Comparison of ENCODE assay signal across 10 cellular contexts in the genomic region with DNA sequence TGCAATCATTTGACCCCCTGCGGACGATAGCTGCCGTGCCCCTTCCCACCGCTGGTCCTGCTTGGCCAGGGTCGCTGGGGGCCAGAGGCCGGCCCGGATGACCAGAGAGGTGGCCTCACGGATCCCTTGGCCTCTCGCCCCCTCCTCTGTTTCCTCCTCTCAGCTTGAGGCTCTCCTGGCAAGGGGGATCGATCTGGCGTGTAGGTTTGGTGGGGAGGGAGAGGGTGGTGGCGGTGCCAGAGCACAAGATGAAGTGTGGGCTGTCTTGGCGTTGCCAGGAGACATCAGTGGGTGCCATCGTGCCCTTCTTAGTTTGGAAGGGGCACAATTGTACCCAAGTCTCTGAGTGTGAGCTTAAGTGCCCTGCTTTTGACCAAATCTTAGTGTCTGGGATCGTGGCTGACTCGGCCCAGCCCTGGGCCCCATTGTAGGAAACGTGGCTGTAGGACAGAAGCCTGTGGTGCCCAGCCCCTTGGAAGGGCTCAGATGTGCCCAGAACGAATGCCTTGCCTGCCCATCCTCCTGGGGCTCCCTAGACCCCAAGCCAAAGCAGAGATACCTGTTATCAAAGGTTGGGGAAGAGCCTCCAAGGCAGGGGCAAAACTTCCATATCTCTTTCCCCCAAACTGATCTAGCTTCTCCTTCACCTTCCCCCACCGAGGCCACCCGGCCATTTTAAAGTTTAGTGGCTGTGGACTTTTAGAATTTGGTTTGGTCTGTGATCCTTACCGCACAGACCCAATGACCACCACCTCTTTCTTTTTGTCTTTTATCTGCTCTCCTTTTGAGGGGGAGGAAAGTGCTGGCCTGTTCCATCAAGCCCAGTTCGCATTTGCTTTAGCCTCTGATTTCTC. TPM values are rescaled to one million over a fixed set of nuclear protein-coding genes. Genes with fewer than 3 reads are reported as not detected.
DNase-seq lines count a peak whose midpoint lies in the region; ATAC-seq and TF ChIP-seq lines count a peak whose summit lies in the region.
"Had no signal": no experiment of that assay in that cellular context is flagged by ENCODE, and none has a peak within 500 bp of the region (broad histone marks: within the 10 kb centered on the region; RNA-seq: fewer than 3 reads in every experiment).

No MANE protein-coding gene starts in this region.

- ATAC-seq in lower lobe of right lung: no peak

- H3K27ac ChIP-seq in colonic mucosa: peak overlapping the region; percentile 84
- peak overlapping the region; percentile 90 for H3K27ac ChIP-seq in lower lobe of right lung
- H3K27ac ChIP-seq in stomach smooth muscle (ENCODE audit: low read length): peak overlapping the region; percentile 98

- intact Hi-C loops in colonic mucosa (cut with DNase I) (loop anchor here (5.0 kb wide), 1 partner anchor 1088 kb away; no protein-coding TSS in a partner anchor), lower lobe of right lung (cut with DNase I) (no loop called here)

- H3K4me3 ChIP-seq in HFF-Myc (replicated peaks; ENCODE audit: low read depth, low read length) (0 out of 2 replicates have a peak overlapping the region, but pooled peaks have one; percentile 11), colonic mucosa (peak overlapping the region; percentile 30), lower lobe of right lung (peak overlapping the region; percentile 71), stomach smooth muscle (ENCODE audit: low read length in 2 of 2) (peak overlapping the region; percentile 80 to 100)

- TF ChIP-seq CTCF in HFF-Myc (IDR thresholded peaks at IDR 0.05; ENCODE audit: low read depth, low read length, missing control alignments) (no peak), colonic mucosa (IDR thresholded peaks at IDR 0.05) (no peak), lower lobe of right lung (IDR thresholded peaks at IDR 0.05) (no peak)

- H3K9me3 ChIP-seq in colonic mucosa: no peaks in the 10 kb centered on the region
- H3K9me3 ChIP-seq in lower lobe of right lung: no peaks in the 10 kb centered on the region
- H3K9me3 ChIP-seq in stomach smooth muscle (ENCODE audit: control insufficient read depth in 2 of 2, low read length in 2 of 2): no peaks in the 10 kb centered on the region

- peak overlapping the region in 1 of 2 donors; percentile 27 for H3K9ac ChIP-seq in colonic mucosa (ENCODE audit: low read depth in 2 of 2, low read length in 2 of 2)
- H3K9ac ChIP-seq in stomach smooth muscle (ENCODE audit: low read length in 2 of 2): peak overlapping the region; percentile 73 to 83

- no peaks in the 10 kb centered on the region for H3K27me3 ChIP-seq in colonic mucosa
- H3K27me3 ChIP-seq in lower lobe of right lung (ENCODE audit: low read depth): peaks cover 32% of the 10 kb centered on the region
- H3K27me3 ChIP-seq in stomach smooth muscle (ENCODE audit: control insufficient read depth in 1 of 2, insufficient read depth in 2 of 2, low read length in 2 of 2): no peaks in the 10 kb centered on the region

- DNase-seq in HFF-Myc (ENCODE audit: extremely low read depth, low read depth) (no peak), colonic mucosa (peak; percentile 19), lower lobe of right lung (no peak), NCI-H526 treated with DMSO at 0.1 percent for 48 hours (lab: John Stamatoyannopoulos, UW) (no peak), A172 (ENCODE audit: low spot score) (no peak), DMS 273 (lab: John Stamatoyannopoulos, UW; ENCODE audit: unreplicated experiment) (no peak), COLO829 (ENCODE audit: low spot score) (no peak)
- DNase-seq: activated CD4-positive, alpha-beta T cell treated with anti-CD3 and anti-CD28 coated beads, Interleukin-2, amount 50 U/mL, for 1 hour; effector memory CD4-positive, alpha-beta T cell had no signal

- H3K4me1 ChIP-seq in colonic mucosa (peaks cover 11% of the 10 kb centered on the region), lower lobe of right lung (peaks cover 4% of the 10 kb centered on the region), stomach smooth muscle (ENCODE audit: control insufficient read depth, insufficient read depth, low read length) (peaks cover 59% of the 10 kb centered on the region)

- H3K36me3 ChIP-seq in colonic mucosa (no peaks in the 10 kb centered on the region), lower lobe of right lung (no peaks in the 10 kb centered on the region), stomach smooth muscle (ENCODE audit: control insufficient read depth in 2 of 2, insufficient read depth in 2 of 2, low read length in 2 of 2) (no peaks in the 10 kb centered on the region)

RNA-seq across cellular contexts. Expression of a gene that starts 14.4 kb away (rescaled TPM):
- 10 to 100 TPM; 25.7 to 35.0 TPM for total RNA-seq in colonic mucosa
- 50.6 TPM for total RNA-seq in lower lobe of right lung
- total RNA-seq in A172 (2014; rRNA removed; shearing (Covaris generic)): 9.2 and 16.2 TPM in 2 replicates

Comparison
In these comparisons a context has a peak if more than half of its experiments do, and no peak if none do; other contexts are left out.
1. H3K4me3 ChIP-seq: peak in every context shown above with its lines; median percentile 90 in stomach smooth muscle; 71 in lower lobe of right lung; 30 in colonic mucosa; 11 in HFF-Myc.